In the genomic region with DNA sequence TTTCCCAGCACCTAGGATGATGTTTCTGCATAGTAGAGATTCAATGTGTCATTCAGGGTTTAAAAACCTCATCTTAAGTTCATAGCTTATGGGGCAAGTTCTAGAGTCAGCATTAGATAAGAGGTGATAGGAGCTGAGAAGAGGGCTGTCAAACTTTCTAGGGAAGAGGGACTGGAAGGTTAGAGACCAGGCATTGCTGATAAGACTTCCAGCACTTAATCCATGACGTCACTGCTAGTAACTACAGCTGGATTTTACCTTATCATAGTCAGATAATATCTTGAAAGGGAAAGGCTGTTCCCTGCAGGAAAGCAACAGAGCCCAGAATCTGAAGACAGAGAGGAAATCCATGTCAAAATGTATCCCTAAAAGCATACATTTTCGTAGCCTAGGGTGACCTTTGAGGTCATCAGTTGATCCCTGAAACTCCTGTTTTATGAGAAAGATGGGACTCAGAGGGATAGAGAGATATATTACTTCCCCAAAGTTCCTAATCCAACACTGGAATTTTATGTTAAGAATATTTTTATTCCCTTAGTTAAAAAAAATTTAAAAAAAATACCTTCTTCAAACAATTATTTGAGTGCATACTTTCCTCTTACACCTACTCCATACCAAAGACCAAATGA, we compare ENCODE assay signal across 1 cellular context.
TF ChIP-seq lines count a peak whose summit lies in the region.

No MANE protein-coding gene starts in this region.

TF ChIP-seq in K562, 482 proteins besides CTCF, POLR2A, EP300 and RAD21 (continued from another document and continues in another):
- no peak for TF ChIP-seq FUS (optimal IDR thresholded peaks at IDR 0.05; ENCODE audit: low read depth, low read length)
- peak in 1 of 2 experiments; percentile 36; a peak in 1 of 4 replicates for TF ChIP-seq ZNF639 (CRISPR knock-in tag; conservative IDR thresholded peaks at IDR 0.05 in 1 of 2, IDR thresholded peaks at IDR 0.05 in 1 of 2)
- TF ChIP-seq ZFP91 (CRISPR knock-in tag; IDR thresholded peaks at IDR 0.05): no peak
- TF ChIP-seq ZBTB17 (CRISPR knock-in tag; IDR thresholded peaks at IDR 0.05): no peak
- TF ChIP-seq NFYB (IDR thresholded peaks at IDR 0.05; ENCODE audit: extremely low read depth, insufficient read length): no peak
- TF ChIP-seq, protein P1, sequence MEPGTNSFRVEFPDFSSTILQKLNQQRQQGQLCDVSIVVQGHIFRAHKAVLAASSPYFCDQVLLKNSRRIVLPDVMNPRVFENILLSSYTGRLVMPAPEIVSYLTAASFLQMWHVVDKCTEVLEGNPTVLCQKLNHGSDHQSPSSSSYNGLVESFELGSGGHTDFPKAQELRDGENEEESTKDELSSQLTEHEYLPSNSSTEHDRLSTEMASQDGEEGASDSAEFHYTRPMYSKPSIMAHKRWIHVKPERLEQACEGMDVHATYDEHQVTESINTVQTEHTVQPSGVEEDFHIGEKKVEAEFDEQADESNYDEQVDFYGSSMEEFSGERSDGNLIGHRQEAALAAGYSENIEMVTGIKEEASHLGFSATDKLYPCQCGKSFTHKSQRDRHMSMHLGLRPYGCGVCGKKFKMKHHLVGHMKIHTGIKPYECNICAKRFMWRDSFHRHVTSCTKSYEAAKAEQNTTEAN (CRISPR knock-in tag; IDR thresholded peaks at IDR 0.05): no peak
- no peak for TF ChIP-seq ZFP1 (CRISPR knock-in tag; IDR thresholded peaks at IDR 0.05)
- peak in 1 of 2 experiments; percentile 82; a peak in 2 of 4 replicates for TF ChIP-seq RCOR1 (IDR thresholded peaks at IDR 0.05; ENCODE audit: borderline replicate concordance in 1 of 2, low read depth in 2 of 2, low read length in 2 of 2)
- no peak for TF ChIP-seq HLTF (IDR thresholded peaks at IDR 0.05)
- 0 out of 2 replicates have a peak, but pooled peaks have one; percentile 19 for TF ChIP-seq ZNF165 (CRISPR knock-in tag; IDR thresholded peaks at IDR 0.05; ENCODE audit: borderline replicate concordance)
- no peak for TF ChIP-seq BCLAF1 (IDR thresholded peaks at IDR 0.05; ENCODE audit: borderline replicate concordance in 1 of 2, control insufficient read depth in 1 of 2, low read depth in 2 of 2, low read length in 1 of 2)
- no peak for TF ChIP-seq HNRNPH1 (optimal IDR thresholded peaks at IDR 0.05; ENCODE audit: low read depth, low read length)
- TF ChIP-seq LEF1 (IDR thresholded peaks at IDR 0.05): no peak
- no peak for TF ChIP-seq ZNF398 (CRISPR knock-in tag; IDR thresholded peaks at IDR 0.05)
- TF ChIP-seq MIER1 (IDR thresholded peaks at IDR 0.05; ENCODE audit: low read depth): no peak
- no peak for TF ChIP-seq NELFE (IDR thresholded peaks at IDR 0.05; ENCODE audit: insufficient read depth, insufficient read length)
- TF ChIP-seq, protein P2, sequence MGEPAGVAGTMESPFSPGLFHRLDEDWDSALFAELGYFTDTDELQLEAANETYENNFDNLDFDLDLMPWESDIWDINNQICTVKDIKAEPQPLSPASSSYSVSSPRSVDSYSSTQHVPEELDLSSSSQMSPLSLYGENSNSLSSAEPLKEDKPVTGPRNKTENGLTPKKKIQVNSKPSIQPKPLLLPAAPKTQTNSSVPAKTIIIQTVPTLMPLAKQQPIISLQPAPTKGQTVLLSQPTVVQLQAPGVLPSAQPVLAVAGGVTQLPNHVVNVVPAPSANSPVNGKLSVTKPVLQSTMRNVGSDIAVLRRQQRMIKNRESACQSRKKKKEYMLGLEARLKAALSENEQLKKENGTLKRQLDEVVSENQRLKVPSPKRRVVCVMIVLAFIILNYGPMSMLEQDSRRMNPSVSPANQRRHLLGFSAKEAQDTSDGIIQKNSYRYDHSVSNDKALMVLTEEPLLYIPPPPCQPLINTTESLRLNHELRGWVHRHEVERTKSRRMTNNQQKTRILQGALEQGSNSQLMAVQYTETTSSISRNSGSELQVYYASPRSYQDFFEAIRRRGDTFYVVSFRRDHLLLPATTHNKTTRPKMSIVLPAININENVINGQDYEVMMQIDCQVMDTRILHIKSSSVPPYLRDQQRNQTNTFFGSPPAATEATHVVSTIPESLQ (CRISPR knock-in tag; IDR thresholded peaks at IDR 0.05): no peak
- TF ChIP-seq ZNF830 (CRISPR knock-in tag; IDR thresholded peaks at IDR 0.05): no peak
- no peak for TF ChIP-seq HCFC1 (IDR thresholded peaks at IDR 0.05; ENCODE audit: low read depth, low read length)
- TF ChIP-seq LARP7 (IDR thresholded peaks at IDR 0.05): no peak
- TF ChIP-seq GATAD2B (IDR thresholded peaks at IDR 0.05; ENCODE audit: borderline replicate concordance): peak; percentile 61; the same call in 1 of the 2 replicates
- no peak for TF ChIP-seq ZNF197 (CRISPR knock-in tag; IDR thresholded peaks at IDR 0.05; ENCODE audit: low read depth)
- TF ChIP-seq ATF7 (IDR thresholded peaks at IDR 0.05): peak; percentile 99
- TF ChIP-seq MAX (CRISPR knock-in tag; IDR thresholded peaks at IDR 0.05): no peak
- TF ChIP-seq TRIM24 (IDR thresholded peaks at IDR 0.05): peak in 1 of 2 experiments; percentile 20; a peak in 1 of 4 replicates
- no peak for TF ChIP-seq MLX (CRISPR knock-in tag; conservative IDR thresholded peaks at IDR 0.05)
- no peak for TF ChIP-seq ZNF384 (IDR thresholded peaks at IDR 0.05; ENCODE audit: low read depth, low read length)
- TF ChIP-seq GABPA (tag; conservative IDR thresholded peaks at IDR 0.05; ENCODE audit: low read depth): no peak
- no peak for TF ChIP-seq ZNF589 (CRISPR knock-in tag; IDR thresholded peaks at IDR 0.05; ENCODE audit: low read depth)
- TF ChIP-seq THRAP3 (IDR thresholded peaks at IDR 0.05; ENCODE audit: borderline replicate concordance): no peak
- peak; percentile 34 for TF ChIP-seq CCNT2 (IDR thresholded peaks at IDR 0.05; ENCODE audit: borderline replicate concordance, extremely low read depth, insufficient read length, low read depth, low read length)
- no peak for TF ChIP-seq ZNF3 (CRISPR knock-in tag; IDR thresholded peaks at IDR 0.05)
- no peak for TF ChIP-seq ZNF263 (CRISPR knock-in tag; IDR thresholded peaks at IDR 0.05; ENCODE audit: borderline replicate concordance)
- no peak for TF ChIP-seq L3MBTL2 (IDR thresholded peaks at IDR 0.05)
- no peak for TF ChIP-seq ZNF311 (CRISPR knock-in tag; IDR thresholded peaks at IDR 0.05)
- TF ChIP-seq NCOA1 (IDR thresholded peaks at IDR 0.05; ENCODE audit: low read depth): peak; percentile 30; the same call in 1 of the 2 replicates
- no peak for TF ChIP-seq ZNF212 (CRISPR knock-in tag; IDR thresholded peaks at IDR 0.05)
- no peak for TF ChIP-seq MECOM (CRISPR knock-in tag; IDR thresholded peaks at IDR 0.05)
- TF ChIP-seq TAF9B (IDR thresholded peaks at IDR 0.05; ENCODE audit: partially characterized antibody): peak; percentile 42
- TF ChIP-seq MYBL2 (IDR thresholded peaks at IDR 0.05; ENCODE audit: low read depth): no peak
- TF ChIP-seq MYBL2 (CRISPR knock-in tag; IDR thresholded peaks at IDR 0.05; ENCODE audit: borderline replicate concordance): no peak
- TF ChIP-seq PHF21A (IDR thresholded peaks at IDR 0.05; ENCODE audit: borderline replicate concordance, low read depth): no peak
- TF ChIP-seq DPF2 (IDR thresholded peaks at IDR 0.05): peak; percentile 88
- TF ChIP-seq, protein P3, sequence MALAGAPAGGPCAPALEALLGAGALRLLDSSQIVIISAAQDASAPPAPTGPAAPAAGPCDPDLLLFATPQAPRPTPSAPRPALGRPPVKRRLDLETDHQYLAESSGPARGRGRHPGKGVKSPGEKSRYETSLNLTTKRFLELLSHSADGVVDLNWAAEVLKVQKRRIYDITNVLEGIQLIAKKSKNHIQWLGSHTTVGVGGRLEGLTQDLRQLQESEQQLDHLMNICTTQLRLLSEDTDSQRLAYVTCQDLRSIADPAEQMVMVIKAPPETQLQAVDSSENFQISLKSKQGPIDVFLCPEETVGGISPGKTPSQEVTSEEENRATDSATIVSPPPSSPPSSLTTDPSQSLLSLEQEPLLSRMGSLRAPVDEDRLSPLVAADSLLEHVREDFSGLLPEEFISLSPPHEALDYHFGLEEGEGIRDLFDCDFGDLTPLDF (CRISPR knock-in tag; IDR thresholded peaks at IDR 0.05): no peak
- TF ChIP-seq GABPB1 (CRISPR knock-in tag; IDR thresholded peaks at IDR 0.05): no peak
- no peak for TF ChIP-seq SRSF7 (optimal IDR thresholded peaks at IDR 0.05; ENCODE audit: low read depth, low read length)
- TF ChIP-seq POLR3A (IDR thresholded peaks at IDR 0.05; ENCODE audit: borderline replicate concordance, extremely low read depth, insufficient read depth, insufficient read length): no peak
- no peak for TF ChIP-seq ZNF76 (CRISPR knock-in tag; IDR thresholded peaks at IDR 0.05; ENCODE audit: borderline replicate concordance)
- no peak for TF ChIP-seq TCF7L2 (IDR thresholded peaks at IDR 0.05; ENCODE audit: low read depth, low read length)
